11 cellular contexts compared by ENCODE assay signal in the genomic region with DNA sequence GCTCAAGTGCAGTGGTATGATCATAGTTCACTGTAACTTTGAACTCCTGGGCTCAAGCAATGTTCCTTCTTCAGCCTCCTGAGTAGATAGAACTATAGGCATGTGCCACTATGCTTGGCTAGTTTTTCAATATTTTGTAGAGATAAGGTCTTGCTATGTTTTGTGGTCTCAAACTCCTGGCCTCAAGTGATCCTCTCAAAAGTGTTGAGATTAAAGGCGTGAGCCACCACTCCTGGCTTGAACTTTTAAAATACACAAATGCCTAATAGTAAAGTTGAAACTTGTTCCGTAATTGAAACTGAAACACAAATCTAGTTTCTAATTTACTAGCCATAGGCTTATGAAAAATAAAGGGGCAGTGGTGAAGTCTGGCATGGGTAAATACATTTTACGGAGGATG.
DNase-seq lines count a peak whose midpoint lies in the region; ATAC-seq lines count a peak whose summit lies in the region.
"Had no signal": no experiment of that assay in that cellular context is flagged by ENCODE, and none has a peak within 500 bp of the region (broad histone marks: within the 10 kb centered on the region; RNA-seq: fewer than 3 reads in every experiment).

No MANE protein-coding gene starts in this region.

- DNase-seq in immature natural killer cell (peak in 1 of 3 donors; percentile 25), NCI-H1930 (lab: John Stamatoyannopoulos, UW) (no peak), occipital lobe (lab: John Stamatoyannopoulos, UW) (no peak), mesenteric fat pad (ENCODE audit: low spot score) (no peak)
- DNase-seq in stimulated activated CD4-positive, alpha-beta T cell treated with anti-CD3 and anti-CD28 coated beads, Interleukin-12 subunit alpha, Interleukin-12 subunit beta, amount 100 ng/mL, for 4 hours = no peak
- DNase-seq: DMS 273 treated with DMSO at 0.1 percent for 48 hours, NCI-H1105 treated with DMSO at 0.1 percent for 48 hours had no signal

- H3K9me3 Mint-ChIP-seq in immature natural killer cell = no peaks in the 10 kb centered on the region
- H3K9me3 Mint-ChIP-seq: brain had no signal

- H3K27ac Mint-ChIP-seq in immature natural killer cell = peak overlapping the region; percentile 39 to 82 (median 70)

- no peaks in the 10 kb centered on the region for H3K27me3 Mint-ChIP-seq in immature natural killer cell (ENCODE audit: low read depth in 3 of 3)
- H3K27me3 Mint-ChIP-seq: brain had no signal

- H3K4me3 Mint-ChIP-seq in immature natural killer cell = peak overlapping the region in 2 of 5 donors; percentile 27 to 29
- H3K4me3 Mint-ChIP-seq: brain had no signal

- peak; percentile 49 for ATAC-seq in GM18520 (IDR thresholded peaks at IDR 0.05; ENCODE audit: unreplicated experiment)
- peak; percentile 77 for ATAC-seq in GM21367 (IDR thresholded peaks at IDR 0.05; ENCODE audit: unreplicated experiment)
- ATAC-seq in HG03135 (IDR thresholded peaks at IDR 0.05; ENCODE audit: unreplicated experiment) = peak; percentile 61

- peaks cover 3 to 33% (median 17%) of the 10 kb centered on the region in 3 donors for H3K36me3 Mint-ChIP-seq in immature natural killer cell

- H3K4me1 Mint-ChIP-seq in immature natural killer cell = peaks cover 19 to 28% of the 10 kb centered on the region in 2 donors
